16 cellular contexts compared by ENCODE assay signal in genomic region chr7:101862280-101863220, GRCh38. TPM values are rescaled to one million over a fixed set of nuclear protein-coding genes. Genes with fewer than 3 reads are reported as not detected.
DNase-seq lines count a peak whose midpoint lies in the region; ATAC-seq and TF ChIP-seq lines count a peak whose summit lies in the region.
"Had no signal": no experiment of that assay in that cellular context is flagged by ENCODE, and none has a peak within 500 bp of the region (broad histone marks: within the 10 kb centered on the region; RNA-seq: fewer than 3 reads in every experiment).

No MANE protein-coding gene starts in this region.

- no peak overlapping the region for H2AFZ ChIP-seq in SK-N-SH (ENCODE audit: low read depth)

- H3K4me1 Mint-ChIP-seq in activated T-cell treated with anti-CD3 and anti-CD28 coated beads, Interleukin-2, amount 50 U/mL, for 4 hours (ENCODE audit: low read depth): peaks cover 18% of the 10 kb centered on the region

- no peak overlapping the region for H3K4me3 Mint-ChIP-seq in activated T-cell treated with anti-CD3 and anti-CD28 coated beads, Interleukin-2, amount 50 U/mL, for 4 hours
- H3K4me3 Mint-ChIP-seq: HFFc6; naive thymus-derived CD4-positive, alpha-beta T cell had no signal

- H3K27me3 Mint-ChIP-seq in activated T-cell treated with anti-CD3 and anti-CD28 coated beads, Interleukin-2, amount 50 U/mL, for 4 hours (ENCODE audit: low read depth): no peaks in the 10 kb centered on the region

- no peak for TF ChIP-seq RAD21 in SK-N-SH (IDR thresholded peaks at IDR 0.05; ENCODE audit: low read length)

- TF ChIP-seq CTCF in SK-N-SH (IDR thresholded peaks at IDR 0.05) (no peak), gastroesophageal sphincter (IDR thresholded peaks at IDR 0.05) (no peak), GM20000 (IDR thresholded peaks at IDR 0.05; ENCODE audit: extremely low read depth, missing control alignments) (no peak)

- POLR2A ChIA-PET in SK-N-SH (lab: Yijun Ruan, JAX): no interaction called here

- H3K27ac ChIP-seq in SK-N-SH (ENCODE audit: low read depth in 2 of 2, low read length in 1 of 2) (no peak overlapping the region), gastroesophageal sphincter (peak overlapping the region in 1 of 4 donors; percentile 11)
- H3K27ac ChIP-seq: SK-N-MC, spleen, upper lobe of right lung had no signal

- H3K9me2 ChIP-seq in SK-N-SH: no peaks in the 10 kb centered on the region

- no peaks in the 10 kb centered on the region for H3K9me3 Mint-ChIP-seq in activated T-cell treated with anti-CD3 and anti-CD28 coated beads, Interleukin-2, amount 50 U/mL, for 4 hours
- H3K9me3 Mint-ChIP-seq: HFFc6; naive thymus-derived CD4-positive, alpha-beta T cell had no signal

- peaks cover 51% of the 10 kb centered on the region for H4K20me1 ChIP-seq in SK-N-SH (ENCODE audit: insufficient read depth)

- CTCF ChIA-PET in SK-N-SH (lab: Yijun Ruan, JAX): interaction anchor here (0.6 to 2.0 kb wide), 6 partner anchors 9 to 489 kb away, joined by 3 to 4 read pairs (median 4); no protein-coding TSS in a partner anchor

- peaks cover 100% of the 10 kb centered on the region for H3K79me2 ChIP-seq in SK-N-SH (ENCODE audit: insufficient read depth)

- H3K4me1 ChIP-seq in SK-N-SH (ENCODE audit: control insufficient read depth in 1 of 2, insufficient read depth in 2 of 2, low read depth in 1 of 2, low read length in 1 of 2): peaks cover 7 to 8% of the 10 kb centered on the region in 2 experiments; a peak in 3 of 4 replicates
- peaks cover 16% of the 10 kb centered on the region for H3K4me1 ChIP-seq in skeletal muscle satellite cell (ENCODE audit: control insufficient read depth, insufficient read depth, low read length)
- peaks cover 0 to 61% (median 20%) of the 10 kb centered on the region in 3 donors for H3K4me1 ChIP-seq in gastroesophageal sphincter

- TF ChIP-seq EP300 in SK-N-SH (IDR thresholded peaks at IDR 0.05; ENCODE audit: borderline replicate concordance in 1 of 2, low read depth in 1 of 2, low read length in 1 of 2) (no peak), gastroesophageal sphincter (IDR thresholded peaks at IDR 0.05) (no peak)

- H3K9ac ChIP-seq in SK-N-SH (no peak overlapping the region), skeletal muscle satellite cell (ENCODE audit: low read depth, low read length) (no peak overlapping the region)

- intact Hi-C loops in left ventricle myocardium superior (cut with micrococcal nuclease): no loop called here

- peaks cover 8% of the 10 kb centered on the region for H3F3A ChIP-seq in SK-N-SH (replicated peaks; ENCODE audit: insufficient read depth)

- no peaks in the 10 kb centered on the region for H3K9me3 ChIP-seq in SK-N-SH
- no peaks in the 10 kb centered on the region for H3K9me3 ChIP-seq in skeletal muscle satellite cell (replicated peaks; ENCODE audit: low read length)
- H3K9me3 ChIP-seq in gastroesophageal sphincter: no peaks in the 10 kb centered on the region
- H3K9me3 ChIP-seq: spleen, upper lobe of right lung had no signal

- DNase-seq in SK-N-SH (no peak), SHP77 (lab: John Stamatoyannopoulos, UW) (peak; percentile 22 to 30), left ventricle myocardium superior (peak; percentile 56), GM20000 (ENCODE audit: low spot score) (no peak)
- DNase-seq in activated T-cell treated with anti-CD3 and anti-CD28 coated beads, Interleukin-2, amount 50 U/mL, for 4 hours: no peak
- DNase-seq: activated CD4-positive, alpha-beta T cell treated with anti-CD3 and anti-CD28 coated beads for 4 hours; activated gamma-delta T cell; HFFc6; naive thymus-derived CD4-positive, alpha-beta T cell; NCI-H226; spleen; upper lobe of right lung had no signal

- peaks cover 2% of the 10 kb centered on the region for H3K36me3 Mint-ChIP-seq in activated T-cell treated with anti-CD3 and anti-CD28 coated beads, Interleukin-2, amount 50 U/mL, for 4 hours (ENCODE audit: insufficient read depth)

- H3K4me3 ChIP-seq in SK-N-SH (ENCODE audit: low read depth in 2 of 2, low read length in 1 of 2) (no peak overlapping the region), skeletal muscle satellite cell (ENCODE audit: low read length) (no peak overlapping the region), gastroesophageal sphincter (no peak overlapping the region)
- H3K4me3 ChIP-seq: SK-N-MC, spleen, upper lobe of right lung had no signal

- no peaks in the 10 kb centered on the region for H3K36me3 ChIP-seq in SK-N-SH (replicated peaks in 1 of 2; ENCODE audit: control insufficient read depth in 1 of 2, insufficient read depth in 2 of 2, low read length in 1 of 2)
- H3K36me3 ChIP-seq in skeletal muscle satellite cell (ENCODE audit: insufficient read depth, low read length): no peaks in the 10 kb centered on the region
- no peaks in the 10 kb centered on the region for H3K36me3 ChIP-seq in gastroesophageal sphincter
- H3K36me3 ChIP-seq: spleen, upper lobe of right lung had no signal

- TF ChIP-seq POLR2A in gastroesophageal sphincter (IDR thresholded peaks at IDR 0.05): no peak

- WGBS in SK-N-SH (ENCODE audit: low lambda C conversion rate): 93% methylated on average over 18 of the region's 18 CpGs
- WGBS in gastroesophageal sphincter (ENCODE audit: low coverage in 1 of 2), 2 donors: 74 to 90% methylated on average over 11 to 18 of the region's 18 CpGs

- H3K27me3 ChIP-seq in SK-N-SH (ENCODE audit: insufficient read depth) (no peaks in the 10 kb centered on the region), skeletal muscle satellite cell (ENCODE audit: control insufficient read depth, insufficient read depth, low read length) (no peaks in the 10 kb centered on the region), gastroesophageal sphincter (no peaks in the 10 kb centered on the region)
- H3K27me3 ChIP-seq: spleen, upper lobe of right lung had no signal

- H3K4me2 ChIP-seq in SK-N-SH (no peak overlapping the region), skeletal muscle satellite cell (ENCODE audit: low read length) (peak overlapping the region; percentile 31)

- ATAC-seq in SK-N-SH treated with all-trans-retinoic acid at 6 μM for 48 hours (peak; percentile 25; the same call in 1 of the 3 replicates), left ventricle myocardium superior (peak; percentile 75), gastroesophageal sphincter (no peak)
- no peak for ATAC-seq in activated T-cell treated with anti-CD3 and anti-CD28 coated beads, Interleukin-2, amount 50 U/mL, for 4 hours
- ATAC-seq: naive thymus-derived CD4-positive, alpha-beta T cell; upper lobe of right lung had no signal

TF ChIP-seq in SK-N-SH treated with all-trans-retinoic acid at 6 μM for 48 hours, 23 proteins besides CTCF, POLR2A, EP300 and RAD21:
- no peak for TF ChIP-seq ZNF8 (CRISPR knock-in tag; IDR thresholded peaks at IDR 0.05)
- no peak for TF ChIP-seq ARNTL (CRISPR knock-in tag; IDR thresholded peaks at IDR 0.05; ENCODE audit: borderline replicate concordance, low read depth)
- no peak for TF ChIP-seq PPARA (CRISPR knock-in tag; IDR thresholded peaks at IDR 0.05; ENCODE audit: borderline replicate concordance)

TF ChIP-seq in SK-N-SH, 30 proteins besides CTCF, POLR2A, EP300 and RAD21 (continues in another document):
- TF ChIP-seq RXRA (IDR thresholded peaks at IDR 0.05; ENCODE audit: borderline replicate concordance, low read depth) (no peak), POLR2AphosphoS5 (IDR thresholded peaks at IDR 0.05; ENCODE audit: low read depth, low read length) (no peak), REST (IDR thresholded peaks at IDR 0.05; ENCODE audit: low read depth, low read length) (no peak), FOXJ3 (CRISPR knock-in tag; IDR thresholded peaks at IDR 0.05) (no peak), SMC3 (IDR thresholded peaks at IDR 0.05; ENCODE audit: low read depth, low read length) (no peak), RCOR1 (IDR thresholded peaks at IDR 0.05; ENCODE audit: low read length) (no peak), MXI1 (IDR thresholded peaks at IDR 0.05; ENCODE audit: low read depth, low read length) (no peak), NRF1 (IDR thresholded peaks at IDR 0.05; ENCODE audit: low read depth, low read length) (no peak), GABPA (IDR thresholded peaks at IDR 0.05; ENCODE audit: low read depth) (no peak), GATA2 (CRISPR knock-in tag; IDR thresholded peaks at IDR 0.05) (no peak), RFX5 (IDR thresholded peaks at IDR 0.05; ENCODE audit: low read length) (no peak), TCF12 (IDR thresholded peaks at IDR 0.05) (no peak)

RNA-seq across cellular contexts. Expression of gene CUX1, which starts 45.1 kb away (rescaled TPM):
- 47.0 and 68.6 TPM in 2 replicates for polyA plus RNA-seq in SK-N-SH (2012; rRNA removed)
- 46.5 and 58.2 TPM in 2 replicates for polyA plus RNA-seq in SK-N-SH (2012; cell fraction: cytosol; rRNA removed)
- 38.6 and 51.0 TPM in 2 replicates for polyA plus RNA-seq in SK-N-SH (2012; cell fraction: nucleus; rRNA removed)
- 123 TPM for total RNA-seq in left ventricle myocardium superior
- 21.8 and 22.3 TPM in 2 replicates for total RNA-seq in skeletal muscle satellite cell (2012; rRNA removed)
- 100 to 1,000 TPM in 2 of 4 donors, 10 to 100 TPM in 2; 84.4 to 134 (median 110) TPM for total RNA-seq in gastroesophageal sphincter
- 10 to 100 TPM; 18.6 to 21.6 (median 20.7) TPM for total RNA-seq in activated T-cell treated with anti-CD3 and anti-CD28 coated beads, Interleukin-2, amount 50 U/mL, for 4 hours

Comparison
In these comparisons a context has a peak if more than half of its experiments do, and no peak if none do; other contexts are left out.
1. ATAC-seq: peak in SK-N-SH treated with all-trans-retinoic acid at 6 μM for 48 hours (single experiment) and left ventricle myocardium superior (single experiment); none in gastroesophageal sphincter (single experiment) and activated T-cell treated with anti-CD3 and anti-CD28 coated beads, Interleukin-2, amount 50 U/mL, for 4 hours (0 of 2).
2. DNase-seq: peak in SHP77 (2 of 2) and left ventricle myocardium superior (single experiment); none in SK-N-SH (single experiment), GM20000 (single experiment) and activated T-cell treated with anti-CD3 and anti-CD28 coated beads, Interleukin-2, amount 50 U/mL, for 4 hours (single experiment).